ENCODE assay signal across 9 cellular contexts in the genomic region with DNA sequence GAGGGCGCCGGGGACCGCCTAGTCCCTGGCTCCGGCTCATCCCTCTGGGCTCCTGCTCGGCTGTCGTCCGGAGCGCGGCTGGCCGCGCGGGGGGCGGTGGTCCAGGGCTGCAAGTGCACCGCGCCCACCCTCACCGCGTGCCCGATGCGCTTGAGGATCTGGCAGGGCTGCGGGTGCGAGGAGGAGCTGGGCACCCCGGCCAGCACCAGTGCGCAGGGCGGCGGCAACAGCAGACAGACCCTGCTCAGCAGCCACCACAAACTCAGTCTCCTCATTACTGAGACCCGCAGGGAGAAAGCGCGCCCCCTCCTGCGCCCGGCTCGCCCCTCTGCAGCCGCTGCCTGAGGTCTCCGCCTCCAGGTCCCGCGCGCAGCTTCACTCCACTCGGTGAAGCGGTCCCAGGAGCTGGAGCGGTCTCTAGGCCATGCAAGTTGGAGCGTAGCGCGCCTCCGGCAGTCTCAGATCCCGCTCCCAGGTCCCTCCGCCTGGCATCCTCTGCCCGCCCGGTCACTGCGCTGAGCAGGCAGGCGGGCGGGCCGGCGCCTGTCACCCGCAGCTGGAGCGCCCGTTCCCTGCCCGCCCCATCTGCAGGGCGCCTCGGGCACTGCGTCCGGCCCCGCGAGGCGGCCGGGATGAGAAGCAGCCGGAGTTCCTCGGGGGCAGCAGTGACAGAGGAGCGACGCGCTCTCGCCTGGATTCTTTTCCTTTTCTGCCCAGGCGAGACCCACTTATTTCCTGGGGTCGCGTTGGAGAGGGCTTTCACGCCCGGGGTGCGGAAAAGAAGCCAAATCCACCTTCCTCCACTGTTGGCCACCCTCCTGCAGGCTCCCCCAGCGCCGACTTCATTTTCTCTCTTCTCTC. TPM values are rescaled to one million over a fixed set of nuclear protein-coding genes. Genes with fewer than 3 reads are reported as not detected.
DNase-seq lines count a peak whose midpoint lies in the region; ATAC-seq and TF ChIP-seq lines count a peak whose summit lies in the region.
"Had no signal": no experiment of that assay in that cellular context is flagged by ENCODE, and none has a peak within 500 bp of the region (broad histone marks: within the 10 kb centered on the region; RNA-seq: fewer than 3 reads in every experiment).

No MANE protein-coding gene starts in this region.

- TF ChIP-seq CTCF in esophagus squamous epithelium (IDR thresholded peaks at IDR 0.05): no peak
- no peak for TF ChIP-seq CTCF in omental fat pad (IDR thresholded peaks at IDR 0.05)

- H3K27me3 ChIP-seq in esophagus squamous epithelium: peaks cover 5 to 89% (median 18%) of the 10 kb centered on the region in 4 donors

- peaks cover 3% of the 10 kb centered on the region for H3K36me3 Mint-ChIP-seq in T-helper 17 cell (ENCODE audit: low read depth)

- no peak overlapping the region for H3K4me3 Mint-ChIP-seq in T-helper 17 cell

- no peaks in the 10 kb centered on the region for H3K4me1 Mint-ChIP-seq in T-helper 17 cell

- TF ChIP-seq POLR2A in esophagus squamous epithelium (IDR thresholded peaks at IDR 0.05): no peak

- ATAC-seq in omental fat pad (ENCODE audit: low FRiP score) (peak; percentile 14), T-helper 17 cell (no peak), GM18868 (IDR thresholded peaks at IDR 0.05; ENCODE audit: unreplicated experiment) (no peak)

- peaks cover 53% of the 10 kb centered on the region for H3K27me3 Mint-ChIP-seq in T-helper 17 cell

- no peaks in the 10 kb centered on the region for H3K9me3 ChIP-seq in esophagus squamous epithelium
- H3K9me3 ChIP-seq in T-helper 17 cell (ENCODE audit: control insufficient read depth, low read length, poor library complexity, severe bottlenecking): no peaks in the 10 kb centered on the region

- peak; percentile 81 for DNase-seq in D341Med (ENCODE audit: low spot score)
- DNase-seq in NCI-H1930 (lab: John Stamatoyannopoulos, UW): peak; percentile 9 to 32
- DNase-seq in esophagus squamous epithelium (lab: John Stamatoyannopoulos, UW): no peak
- DNase-seq in omental fat pad (ENCODE audit: low spot score): no peak
- DNase-seq in medulla oblongata (ENCODE audit: extremely low spot score): no peak
- DNase-seq in T-helper 17 cell: no peak
- no peak for DNase-seq in GM19238 (ENCODE audit: insufficient read length, low spot score)

- WGBS in esophagus squamous epithelium, 2 donors: 8 to 23% methylated on average over 16 to 28 of the region's 78 CpGs

- no peaks in the 10 kb centered on the region for H3K36me3 ChIP-seq in esophagus squamous epithelium

- H3K27ac Mint-ChIP-seq in T-helper 17 cell: no peak overlapping the region

- H3K4me1 ChIP-seq in esophagus squamous epithelium: peaks cover 10 to 19% (median 12%) of the 10 kb centered on the region in 3 donors

- intact Hi-C loops in esophagus squamous epithelium (cut with DNase I): no loop called here

- peak overlapping the region; percentile 5 to 59 (median 36) for H3K4me3 ChIP-seq in esophagus squamous epithelium

- H3K27ac ChIP-seq in esophagus squamous epithelium: no peak overlapping the region

RNA-seq across cellular contexts. Expression of a gene that starts 0.5 kb away (rescaled TPM):
- total RNA-seq in esophagus squamous epithelium: under 1 TPM in 2 of 4 donors, not detected in 2; under 0.01 to 0.06 TPM
- not detected for total RNA-seq in omental fat pad
- not detected for total RNA-seq in T-helper 17 cell
- total RNA-seq: T-helper 2 cell treated with Interferon-gamma antibody and Interleukin-4, amounts not matched to agents 100 ng/mL and 5 ng/mL, for 36 hours had no signal

Comparison
In these comparisons a context has a peak if more than half of its experiments do, and no peak if none do; other contexts are left out.
1. DNase-seq: peak in D341Med (single experiment) and NCI-H1930 (2 of 2); none in esophagus squamous epithelium (single experiment), omental fat pad (single experiment), medulla oblongata (single experiment), T-helper 17 cell (0 of 3) and GM19238 (single experiment).